19 cellular contexts compared by ENCODE assay signal in genomic region chr7:630111-630511, GRCh38.
DNase-seq lines count a peak whose midpoint lies in the region; ATAC-seq, FAIRE-seq and TF ChIP-seq lines count a peak whose summit lies in the region.
"Had no signal": no experiment of that assay in that cellular context is flagged by ENCODE, and none has a peak within 500 bp of the region (broad histone marks: within the 10 kb centered on the region; RNA-seq: fewer than 3 reads in every experiment).

No MANE protein-coding gene starts in this region.

- H3K36me3 ChIP-seq in H1 (ENCODE audit: control insufficient read depth in 2 of 4, insufficient read depth in 4 of 4, low read length in 3 of 4) (no peaks in the 10 kb centered on the region), mucosa of descending colon (ENCODE audit: low read depth) (no peaks in the 10 kb centered on the region), spleen (no peaks in the 10 kb centered on the region)
- H3K36me3 ChIP-seq: BE2C, HAP-1 had no signal

- H4K20me1 ChIP-seq in H1 (replicated peaks in 1 of 2; ENCODE audit: control insufficient read depth in 1 of 2, insufficient read depth in 2 of 2, low read length in 2 of 2): no peaks in the 10 kb centered on the region

- no peaks in the 10 kb centered on the region for H3K4me1 ChIP-seq in H1 (replicated peaks in 1 of 4; ENCODE audit: control insufficient read depth in 3 of 4, insufficient read depth in 4 of 4, low read length in 3 of 4)
- H3K4me1 ChIP-seq in mucosa of descending colon (ENCODE audit: low read depth): peaks cover under 1% of the 10 kb centered on the region
- H3K4me1 ChIP-seq in spleen: peaks cover 0 to under 1% (median 0%) of the 10 kb centered on the region in 6 donors
- H3K4me1 ChIP-seq: BE2C, HAP-1 had no signal

- no peak overlapping the region for H2BK12ac ChIP-seq in H1 (ENCODE audit: low read depth, low read length)

- TF ChIP-seq CTCF in H1 (IDR thresholded peaks at IDR 0.05; ENCODE audit: control extremely low read depth in 1 of 3, insufficient read depth in 1 of 3, low read depth in 1 of 3, low read length in 3 of 3) (no peak), mucosa of descending colon (IDR thresholded peaks at IDR 0.05) (no peak), spleen (IDR thresholded peaks at IDR 0.05 in 8 of 11, conservative IDR thresholded peaks at IDR 0.05 in 3 of 11) (no peak)

- CTCF ChIA-PET in H1 (lab: Charles Lee; ENCODE audit: partially characterized antibody): interaction anchor here (2.1 kb wide), 1 partner anchor 143 kb away, joined by 4 read pairs; no protein-coding TSS in a partner anchor
- CTCF ChIA-PET in activated naive CD4-positive, alpha-beta T cell treated with anti-CD3 and anti-CD28 coated beads for 36 hours (lab: Charles Lee): interaction anchor here (0.6 kb wide), 1 partner anchor 202 kb away, joined by 3 read pairs; the partner anchor contains the start of gene SUN1

- H4K91ac ChIP-seq in H1 (replicated peaks; ENCODE audit: insufficient read length, low read length): no peak overlapping the region

- WGBS in H1 (ENCODE audit: extremely low coverage in 1 of 2, insufficient coverage in 1 of 2, insufficient read length in 1 of 2, insufficient replicate concordance in 2 of 2, low coverage in 1 of 2, low lambda C conversion rate in 2 of 2, missing lambda C conversion rate in 1 of 2), 2 experiments: 95% methylated on average over 12 of the region's 12 CpGs; no CpG with 5 or more reads in 1 of the 2 experiments
- 96 to 99% (median 97%) methylated on average over 8 to 12 of the region's 12 CpGs for WGBS in spleen, 5 donors

- no peaks in the 10 kb centered on the region for H3K27me3 Mint-ChIP-seq in activated naive CD4-positive, alpha-beta T cell treated with anti-CD3 and anti-CD28 coated beads for 36 hours (ENCODE audit: low read depth)
- H3K27me3 Mint-ChIP-seq: CD4-positive, CD25-positive, alpha-beta regulatory T cell; CD8-positive, alpha-beta memory T cell had no signal

- no peak overlapping the region for H2AFZ ChIP-seq in H1 (ENCODE audit: low read length)

- ATAC-seq in mucosa of descending colon: no peak

- no peak overlapping the region for H3K14ac ChIP-seq in H1 (ENCODE audit: insufficient read length)

- no peak overlapping the region for H3K9ac ChIP-seq in H1 (replicated peaks in 1 of 4; ENCODE audit: extremely low read depth in 1 of 4, low read depth in 3 of 4, low read length in 3 of 4)

- no peak overlapping the region for H3K18ac ChIP-seq in H1 (ENCODE audit: extremely low read depth, low read length)

- H2BK20ac ChIP-seq in H1 (ENCODE audit: low read length): no peak overlapping the region

- intact Hi-C loops in mucosa of descending colon (cut with DNase I, micrococcal nuclease): no loop called here
- intact Hi-C loops in spleen (cut with DNase I; ENCODE audit: low total_unique reads): loop anchor here (10.0 kb wide), 1 partner anchor 295 kb away; no protein-coding TSS in a partner anchor
- intact Hi-C loops in activated naive CD4-positive, alpha-beta T cell treated with anti-CD3 and anti-CD28 coated beads for 36 hours (cut with micrococcal nuclease): no loop called here

- H3K9me3 ChIP-seq in H1 (ENCODE audit: insufficient read depth in 2 of 2, low read depth in 1 of 2, low read length in 1 of 2) (peaks cover 0 to 4% of the 10 kb centered on the region in 2 experiments; a peak in 2 of 4 replicates), mucosa of descending colon (peaks cover 4% of the 10 kb centered on the region), spleen (peaks cover 3 to 24% (median 15%) of the 10 kb centered on the region in 8 donors)
- H3K9me3 ChIP-seq: BE2C had no signal

- TF ChIP-seq RAD21 in H1 (IDR thresholded peaks at IDR 0.05 in 1 of 2, conservative IDR thresholded peaks at IDR 0.05 in 1 of 2; ENCODE audit: low read depth in 2 of 2, low read length in 2 of 2): no peak

- H3K56ac ChIP-seq in H1 (replicated peaks; ENCODE audit: insufficient read length, low read depth, low read length): no peak overlapping the region

- H3K4me1 Mint-ChIP-seq in activated naive CD4-positive, alpha-beta T cell treated with anti-CD3 and anti-CD28 coated beads for 36 hours (ENCODE audit: low read depth): no peaks in the 10 kb centered on the region
- H3K4me1 Mint-ChIP-seq: CD8-positive, alpha-beta memory T cell had no signal

- no peak for DNase-seq in H1 (ENCODE audit: low read depth in 1 of 2, low spot score in 2 of 2)
- DNase-seq in mucosa of descending colon: peak in 2 of 3 donors; percentile 23 to 47
- peak; percentile 59 for DNase-seq in spleen
- DNase-seq in DMS79 (lab: John Stamatoyannopoulos, UW): no peak
- no peak for DNase-seq in activated naive CD4-positive, alpha-beta T cell treated with anti-CD3 and anti-CD28 coated beads for 36 hours
- no peak for DNase-seq in HK-2 (ENCODE audit: unreplicated experiment)
- DNase-seq: ACHN; BE2C; C1 segment of cervical spinal cord; CD4-positive, CD25-positive, alpha-beta regulatory T cell; COR-L47; GDM1; GOT3 had no signal

- H2AK5ac ChIP-seq in H1 (ENCODE audit: low read depth, low read length): no peak overlapping the region

- H3K23ac ChIP-seq in H1 (ENCODE audit: insufficient read length): no peak overlapping the region

- no peaks in the 10 kb centered on the region for H3K23me2 ChIP-seq in H1 (ENCODE audit: low read depth, low read length)

- H3K4me2 ChIP-seq in H1 (ENCODE audit: insufficient read depth in 1 of 2, low read depth in 2 of 2, low read length in 2 of 2): no peak overlapping the region

- TF ChIP-seq EP300 in H1 (IDR thresholded peaks at IDR 0.05; ENCODE audit: borderline replicate concordance in 1 of 2, low read depth in 2 of 2, low read length in 2 of 2): no peak

- H4K8ac ChIP-seq in H1 (ENCODE audit: extremely low read depth, insufficient read depth, low read length): 0 out of 2 replicates have a peak overlapping the region, but pooled peaks have one; percentile 68

- no peak overlapping the region for H2BK15ac ChIP-seq in H1 (ENCODE audit: low read length)

- H3K4me3 ChIP-seq in H1 (ENCODE audit: extremely low read depth in 1 of 4, insufficient read depth in 2 of 4, low read depth in 3 of 4, low read length in 4 of 4) (no peak overlapping the region), mucosa of descending colon (no peak overlapping the region), spleen (no peak overlapping the region)
- H3K4me3 ChIP-seq: HAP-1 had no signal

- no peak overlapping the region for H3K4ac ChIP-seq in H1 (replicated peaks; ENCODE audit: insufficient read length, low read depth, low read length)

- H3K79me1 ChIP-seq in H1 (ENCODE audit: low read depth, low read length): no peaks in the 10 kb centered on the region

- peaks cover 0 to 2% of the 10 kb centered on the region in 2 experiments; a peak in 1 of 4 replicates for H3K79me2 ChIP-seq in H1 (ENCODE audit: control insufficient read depth in 1 of 2, insufficient read depth in 2 of 2, low read length in 2 of 2)

- H4K5ac ChIP-seq in H1 (ENCODE audit: insufficient read length, low read depth, low read length): no peak overlapping the region

- H3K4me3 Mint-ChIP-seq in activated naive CD4-positive, alpha-beta T cell treated with anti-CD3 and anti-CD28 coated beads for 36 hours: no peak overlapping the region
- H3K4me3 Mint-ChIP-seq: CD4-positive, CD25-positive, alpha-beta regulatory T cell; CD8-positive, alpha-beta memory T cell had no signal

- H3K27ac ChIP-seq in H1 (ENCODE audit: low read depth, low read length) (no peak overlapping the region), spleen (no peak overlapping the region)

- peaks cover 7% of the 10 kb centered on the region for H3K36me3 Mint-ChIP-seq in activated naive CD4-positive, alpha-beta T cell treated with anti-CD3 and anti-CD28 coated beads for 36 hours (ENCODE audit: low read depth)

- POLR2A ChIA-PET in H1 (lab: Charles Lee; ENCODE audit: partially characterized antibody): no interaction called here

- no peak for FAIRE-seq in H1 (lab: Jason Lieb, UNC)
- FAIRE-seq: A204.1, D721Med, GM12892, GM18507 had no signal

- no peak overlapping the region for H2BK5ac ChIP-seq in H1 (ENCODE audit: low read depth, low read length)

- no peak for TF ChIP-seq POLR2A in H1 (IDR thresholded peaks at IDR 0.05; ENCODE audit: control extremely low read depth in 1 of 2, low read depth in 2 of 2, low read length in 2 of 2)
- no peak for TF ChIP-seq POLR2A in spleen (IDR thresholded peaks at IDR 0.05)

- H3K9me3 Mint-ChIP-seq in activated naive CD4-positive, alpha-beta T cell treated with anti-CD3 and anti-CD28 coated beads for 36 hours: peaks cover 8% of the 10 kb centered on the region

- no peak overlapping the region for H2BK120ac ChIP-seq in H1 (replicated peaks; ENCODE audit: low read depth, low read length)

- H3K27ac Mint-ChIP-seq in activated naive CD4-positive, alpha-beta T cell treated with anti-CD3 and anti-CD28 coated beads for 36 hours: no peak overlapping the region
- H3K27ac Mint-ChIP-seq: CD4-positive, CD25-positive, alpha-beta regulatory T cell had no signal

- no peaks in the 10 kb centered on the region for H3K27me3 ChIP-seq in H1 (replicated peaks in 1 of 4; ENCODE audit: control insufficient read depth in 3 of 4, extremely low read depth in 1 of 4, insufficient read depth in 3 of 4, low read length in 3 of 4)
- no peaks in the 10 kb centered on the region for H3K27me3 ChIP-seq in spleen (replicated peaks in 1 of 7)
- H3K27me3 ChIP-seq: BE2C had no signal

TF ChIP-seq in H1, 55 proteins besides CTCF, POLR2A, EP300 and RAD21 (continues in another document):
- TF ChIP-seq RXRA (IDR thresholded peaks at IDR 0.05; ENCODE audit: insufficient read depth, low read depth, low read length) (no peak), JUND (IDR thresholded peaks at IDR 0.05; ENCODE audit: low read length) (no peak), SP2 (IDR thresholded peaks at IDR 0.05; ENCODE audit: low read length) (no peak), E2F6 (IDR thresholded peaks at IDR 0.05) (no peak), KDM4A (IDR thresholded peaks at IDR 0.05; ENCODE audit: low read depth, low read length, severe bottlenecking) (no peak), GTF2F1 (IDR thresholded peaks at IDR 0.05; ENCODE audit: borderline replicate concordance, low read depth, low read length) (no peak), USF2 (IDR thresholded peaks at IDR 0.05; ENCODE audit: low read length) (no peak), SIX5 (IDR thresholded peaks at IDR 0.05; ENCODE audit: low read depth, low read length) (no peak)

Comparison
In these comparisons a context has a peak if more than half of its experiments do, and no peak if none do; other contexts are left out.
1. DNase-seq: peak in mucosa of descending colon (2 of 3) and spleen (single experiment); none in H1 (0 of 2), DMS79 (single experiment), activated naive CD4-positive, alpha-beta T cell treated with anti-CD3 and anti-CD28 coated beads for 36 hours (single experiment) and HK-2 (single experiment).